ENCODE assay signal across 9 cellular contexts in genomic region chr3:152472606-152472954, GRCh38.
DNase-seq lines count a peak whose midpoint lies in the region; ATAC-seq and TF ChIP-seq lines count a peak whose summit lies in the region.
"Had no signal": no experiment of that assay in that cellular context is flagged by ENCODE, and none has a peak within 500 bp of the region (broad histone marks: within the 10 kb centered on the region; RNA-seq: fewer than 3 reads in every experiment).

No MANE protein-coding gene starts in this region.

- no TSS peak for BruUV-seq in PC-3 (replicated peaks; lab: Mats Ljungman, UMichigan)

- H3K9me3 ChIP-seq in esophagus muscularis mucosa (peaks cover 0 to 10% (median 3%) of the 10 kb centered on the region in 4 donors), PC-3 (ENCODE audit: low read length) (no peaks in the 10 kb centered on the region)

- 96% methylated on average over 3 of the region's 3 CpGs for whole genome bisulfite sequencing in esophagus muscularis mucosa

- no peaks in the 10 kb centered on the region for H3K27me3 Mint-ChIP-seq in activated T-cell treated with anti-CD3 and anti-CD28 coated beads, Interleukin-2, amount 50 U/mL, for 72 hours (ENCODE audit: low read depth)
- H3K27me3 Mint-ChIP-seq in stimulated activated naive CD8-positive, alpha-beta T cell treated with anti-CD3 and anti-CD28 coated beads, Interleukin-15, amount 100 ng/mL, for 72 hours = no peaks in the 10 kb centered on the region

- H3K4me2 ChIP-seq in PC-3 (ENCODE audit: low read length) = no peak overlapping the region

- POLR2A ChIA-PET in PC-3 (lab: Charles Lee; ENCODE audit: unreplicated experiment) = interaction anchor here (0.6 kb wide), 1 partner anchor 171 kb away, joined by 4 read pairs; no protein-coding TSS in a partner anchor

- intact Hi-C loops in esophagus muscularis mucosa (cut with DNase I) = loop anchor here (2.0 to 10.0 kb wide), 2 partner anchors 52 to 102 kb away; no protein-coding TSS in a partner anchor
- intact Hi-C loops in PC-3 (cut with micrococcal nuclease) = loop anchor here (1.0 to 10.0 kb wide), 2 partner anchors 362 to 400 kb away; partner anchors contain the start of gene P2RY1

- H3K27ac ChIP-seq in esophagus muscularis mucosa (replicated peaks in 1 of 4) (peak overlapping the region in 2 of 4 donors; percentile 17 to 24), PC-3 (ENCODE audit: low read length) (no peak overlapping the region)

- TF ChIP-seq EP300 in esophagus muscularis mucosa (IDR thresholded peaks at IDR 0.05) = no peak

- H3K27me3 ChIP-seq in esophagus muscularis mucosa (no peaks in the 10 kb centered on the region), PC-3 (ENCODE audit: low read length) (no peaks in the 10 kb centered on the region)

- H3K4me1 ChIP-seq in esophagus muscularis mucosa (peaks cover 0 to 10% (median 3%) of the 10 kb centered on the region in 4 donors), PC-3 (ENCODE audit: insufficient read depth, low read length) (no peaks in the 10 kb centered on the region)

- no peaks in the 10 kb centered on the region for H3K36me3 ChIP-seq in esophagus muscularis mucosa
- no peaks in the 10 kb centered on the region for H3K36me3 ChIP-seq in PC-3 (ENCODE audit: low read depth, low read length)

- peak; percentile 2 to 5 for ATAC-seq in activated T-cell treated with anti-CD3 and anti-CD28 coated beads, Interleukin-2, amount 50 U/mL, for 72 hours (replicated peaks in 1 of 2)
- no peak for ATAC-seq in stimulated activated naive CD8-positive, alpha-beta T cell treated with anti-CD3 and anti-CD28 coated beads, Interleukin-15, amount 100 ng/mL, for 72 hours
- no peak for ATAC-seq in GM19023 (IDR thresholded peaks at IDR 0.05; ENCODE audit: unreplicated experiment)
- ATAC-seq in PC-3 = no peak

- H3K36me3 Mint-ChIP-seq in activated T-cell treated with anti-CD3 and anti-CD28 coated beads, Interleukin-2, amount 50 U/mL, for 72 hours (ENCODE audit: insufficient read depth in 2 of 2) = no peaks in the 10 kb centered on the region

- no peaks in the 10 kb centered on the region for H3K9me3 Mint-ChIP-seq in activated T-cell treated with anti-CD3 and anti-CD28 coated beads, Interleukin-2, amount 50 U/mL, for 72 hours
- no peaks in the 10 kb centered on the region for H3K9me3 Mint-ChIP-seq in stimulated activated naive CD8-positive, alpha-beta T cell treated with anti-CD3 and anti-CD28 coated beads, Interleukin-15, amount 100 ng/mL, for 72 hours
- H3K9me3 Mint-ChIP-seq: neural crest cell had no signal

- no peaks in the 10 kb centered on the region for H3K79me2 ChIP-seq in PC-3 (ENCODE audit: low read length)

- CTCF ChIA-PET in PC-3 (lab: Charles Lee) = interaction anchor here (0.6 to 1.0 kb wide), 4 partner anchors 25 to 446 kb away, joined by 3 to 5 read pairs (median 4); no protein-coding TSS in a partner anchor

- H3F3A ChIP-seq in PC-3 (ENCODE audit: low read length, unreplicated experiment) = no peaks in the 10 kb centered on the region

- H3K4me3 ChIP-seq in esophagus muscularis mucosa (peak overlapping the region in 3 of 4 donors; percentile 20 to 33 (median 29)), PC-3 (ENCODE audit: low read length) (no peak overlapping the region)

- peak overlapping the region; percentile 78 for H3K27ac Mint-ChIP-seq in activated T-cell treated with anti-CD3 and anti-CD28 coated beads, Interleukin-2, amount 50 U/mL, for 72 hours
- H3K27ac Mint-ChIP-seq in stimulated activated naive CD8-positive, alpha-beta T cell treated with anti-CD3 and anti-CD28 coated beads, Interleukin-15, amount 100 ng/mL, for 72 hours = peak overlapping the region; percentile 72 to 75

- no peak overlapping the region for H2AFZ ChIP-seq in PC-3 (ENCODE audit: low read length)

- DNase-seq in activated T-cell treated with anti-CD3 and anti-CD28 coated beads, Interleukin-2, amount 50 U/mL, for 72 hours = no peak
- DNase-seq in activated T-cell treated with anti-CD3 and anti-CD28 coated beads, Interleukin-2, amount 50 U/mL, for 1 hour = no peak
- DNase-seq in NCI-H82 (lab: John Stamatoyannopoulos, UW) = peak; percentile 81
- DNase-seq in esophagus muscularis mucosa (ENCODE audit: extremely low spot score) = no peak
- DNase-seq in stimulated activated naive CD8-positive, alpha-beta T cell treated with anti-CD3 and anti-CD28 coated beads, Interleukin-15, amount 100 ng/mL, for 72 hours = no peak
- no peak for DNase-seq in NCI-H2029 treated with DMSO at 0.1 percent for 48 hours (lab: John Stamatoyannopoulos, UW)
- DNase-seq in PC-3 = no peak

- H3K9me2 ChIP-seq in PC-3 (replicated peaks; ENCODE audit: low read length) = no peaks in the 10 kb centered on the region

- H3K4me1 Mint-ChIP-seq in activated T-cell treated with anti-CD3 and anti-CD28 coated beads, Interleukin-2, amount 50 U/mL, for 72 hours (ENCODE audit: low read depth) = peaks cover 12% of the 10 kb centered on the region
- peaks cover 11% of the 10 kb centered on the region for H3K4me1 Mint-ChIP-seq in stimulated activated naive CD8-positive, alpha-beta T cell treated with anti-CD3 and anti-CD28 coated beads, Interleukin-15, amount 100 ng/mL, for 72 hours

- H3K9ac ChIP-seq in PC-3 (ENCODE audit: low read length) = no peak overlapping the region

- no peak for TF ChIP-seq POLR2A in esophagus muscularis mucosa (IDR thresholded peaks at IDR 0.05; ENCODE audit: low read depth)

- H4K20me1 ChIP-seq in PC-3 (ENCODE audit: low read length) = no peaks in the 10 kb centered on the region

- TF ChIP-seq CTCF in esophagus muscularis mucosa (IDR thresholded peaks at IDR 0.05) (no peak), PC-3 (conservative IDR thresholded peaks at IDR 0.05; ENCODE audit: low read depth, low read length) (no peak)

- H3K4me3 Mint-ChIP-seq in activated T-cell treated with anti-CD3 and anti-CD28 coated beads, Interleukin-2, amount 50 U/mL, for 72 hours = peak overlapping the region; percentile 66 to 67
- H3K4me3 Mint-ChIP-seq in stimulated activated naive CD8-positive, alpha-beta T cell treated with anti-CD3 and anti-CD28 coated beads, Interleukin-15, amount 100 ng/mL, for 72 hours = peak overlapping the region; percentile 50 to 54

Comparison
In these comparisons a context has a peak if more than half of its experiments do, and no peak if none do; other contexts are left out.
1. ATAC-seq: peak in activated T-cell treated with anti-CD3 and anti-CD28 coated beads, Interleukin-2, amount 50 U/mL, for 72 hours (2 of 2); none in stimulated activated naive CD8-positive, alpha-beta T cell treated with anti-CD3 and anti-CD28 coated beads, Interleukin-15, amount 100 ng/mL, for 72 hours (single experiment), GM19023 (single experiment) and PC-3 (single experiment).